8 cellular contexts compared by ENCODE assay signal in genomic region chr3:72847751-72848702, GRCh38. TPM values are rescaled to one million over a fixed set of nuclear protein-coding genes. Genes with fewer than 3 reads are reported as not detected.
DNase-seq lines count a peak whose midpoint lies in the region; ATAC-seq and TF ChIP-seq lines count a peak whose summit lies in the region.

Gene SHQ1, minus strand, starts transcription at chr3:72848445. Its CDS starts 105 bp downstream, at chr3:72848340.

- peak within 1 kb of the TSS; percentile 81 for H3K9ac ChIP-seq in IMR-90 (ENCODE audit: low read depth, low read length)

- peak within 1 kb of the TSS; percentile 63 to 69 for H4K8ac ChIP-seq in IMR-90 (ENCODE audit: low read depth in 2 of 2, low read length in 2 of 2)

- peak within 1 kb of the TSS; percentile 58 for H3K4ac ChIP-seq in IMR-90 (ENCODE audit: low read depth, low read length)

- peak within 1 kb of the TSS; percentile 44 for H2BK5ac ChIP-seq in IMR-90 (ENCODE audit: low read depth, low read length, poor library complexity, severe bottlenecking)

- H3K36me3 ChIP-seq in IMR-90 (ENCODE audit: control insufficient read depth, insufficient read depth, low read length) (no peaks in the 10 kb centered on the region), PC-9 (ENCODE audit: low read depth) (no peaks in the 10 kb centered on the region)

- DNase-seq in DMS153 treated with DMSO at 0.1 percent for 48 hours (lab: John Stamatoyannopoulos, UW; ENCODE audit: unreplicated experiment) (peak; percentile 26), IMR-90 (peak; percentile 93), PC-9 (peak; percentile 80 to 93), activated T-cell treated with anti-CD3 and anti-CD28 coated beads for 48 hours (ENCODE audit: low read depth) (peak; percentile 93), erythroblast (lab: John Stamatoyannopoulos, UW) (peak; percentile 95 to 96), mucosa of gallbladder (ENCODE audit: low spot score) (peak; percentile 96)
- DNase-seq in stimulated activated CD8-positive, alpha-beta memory T cell treated with anti-CD3 and anti-CD28 coated beads, Interleukin-4, amount 100 ng/mL, for 24 hours (ENCODE audit: low read depth): peak; percentile 93

- CTCF ChIA-PET in IMR-90 (lab: Yijun Ruan, JAX) (interaction anchor here (1.1 kb wide), 1 partner anchor 238 kb away, joined by 3 read pairs; no protein-coding TSS in a partner anchor), PC-9 (lab: Charles Lee) (interaction anchor here (0.6 kb wide), 1 partner anchor 459 kb away, joined by 3 read pairs; no protein-coding TSS in a partner anchor)

- no peak within 1 kb of the TSS for H2BK15ac ChIP-seq in IMR-90 (ENCODE audit: low read depth, low read length)

- H3K9me3 ChIP-seq in IMR-90 (ENCODE audit: control insufficient read depth, insufficient read depth, low read length): no peaks in the 10 kb centered on the region
- no peaks in the 10 kb centered on the region for H3K9me3 ChIP-seq in PC-9 (ENCODE audit: insufficient read depth, low read depth)

- peak within 1 kb of the TSS; percentile 73 for H2AK9ac ChIP-seq in IMR-90 (replicated peaks; ENCODE audit: low read depth, low read length, poor library complexity)

- H3K56ac ChIP-seq in IMR-90 (ENCODE audit: extremely low read depth, insufficient read depth, low read length): peak within 1 kb of the TSS; percentile 54

- in situ Hi-C loops in IMR-90 (cut with MboI; ENCODE audit: low sequenced_read_pairs): loop anchor here (5.0 kb wide), 1 partner anchor 224 kb away; no protein-coding TSS in a partner anchor

- TF ChIP-seq POLR2A in IMR-90 (IDR thresholded peaks at IDR 0.05; ENCODE audit: low read depth, low read length) (peak; percentile 31; the same call in 1 of the 2 replicates), erythroblast (IDR thresholded peaks at IDR 0.05; ENCODE audit: low read length) (peak; percentile 72)

- H4K20me1 ChIP-seq in IMR-90 (ENCODE audit: insufficient read depth, low read length): no peaks in the 10 kb centered on the region
- H4K20me1 ChIP-seq in PC-9 (ENCODE audit: insufficient read depth): peaks cover 6% of the 10 kb centered on the region; the same call in 1 of the 2 replicates

- peak; percentile 92 for ATAC-seq in GM21529 (IDR thresholded peaks at IDR 0.05; ENCODE audit: unreplicated experiment)
- peak; percentile 88 for ATAC-seq in IMR-90 (ENCODE audit: low read depth)

- H3K79me2 ChIP-seq in PC-9 (ENCODE audit: low read depth): peaks cover 28% of the 10 kb centered on the region

- no peak within 1 kb of the TSS for H2AK5ac ChIP-seq in IMR-90 (ENCODE audit: low read depth, low read length)

- peak within 1 kb of the TSS; percentile 47 for H3K14ac ChIP-seq in IMR-90 (replicated peaks; ENCODE audit: low read depth, low read length)

- BruUV-seq in IMR-90 (replicated peaks; lab: Mats Ljungman, UMichigan) (no TSS peak), PC-9 (replicated peaks; lab: Mats Ljungman, UMichigan) (TSS peak; percentile 50)

- H3K4me1 ChIP-seq in IMR-90 (ENCODE audit: control insufficient read depth, insufficient read depth, low read length) (no peaks in the 10 kb centered on the region; the same call in 1 of the 2 replicates), PC-9 (replicated peaks; ENCODE audit: insufficient read depth) (peaks cover 20% of the 10 kb centered on the region; the same call in 1 of the 2 replicates)

- H3K79me1 ChIP-seq in IMR-90 (ENCODE audit: low read depth in 1 of 2, low read length in 2 of 2): peaks cover 7 to 20% of the 10 kb centered on the region in 2 experiments; a peak in 2 of 4 replicates

- no peaks in the 10 kb centered on the region for H3K27me3 ChIP-seq in IMR-90 (ENCODE audit: control insufficient read depth, insufficient read depth, low read length)
- H3K27me3 ChIP-seq in PC-9 (ENCODE audit: insufficient read depth, low read depth): no peaks in the 10 kb centered on the region

- H3F3A ChIP-seq in PC-9 (ENCODE audit: insufficient read depth, low read depth): no peaks in the 10 kb centered on the region

- TF ChIP-seq CTCF in IMR-90 (conservative IDR thresholded peaks at IDR 0.05; ENCODE audit: low read depth, low read length) (no peak), PC-9 (conservative IDR thresholded peaks at IDR 0.05) (no peak)

- 0 out of 2 replicates have a peak within 1 kb of the TSS, but pooled peaks have one; percentile 27 for H4K91ac ChIP-seq in IMR-90 (ENCODE audit: insufficient read depth, low read depth, low read length)

- H2BK20ac ChIP-seq in IMR-90 (ENCODE audit: low read depth, low read length): no peak within 1 kb of the TSS

- no peaks in the 10 kb centered on the region for H3K9me1 ChIP-seq in IMR-90 (ENCODE audit: insufficient read depth, low read length)

- dilution Hi-C loops in IMR-90 (cut with HindIII; ENCODE audit: low sequenced_read_pairs, unreplicated experiment): no loop called here

- 1% methylated on average over 49 of the region's 86 CpGs; no CpG with 5 or more reads in 1 of the 2 experiments for WGBS in IMR-90 (ENCODE audit: extremely low coverage in 2 of 2, insufficient read length in 1 of 2), 2 experiments

- peak within 1 kb of the TSS; percentile 18; the same call in 1 of the 2 replicates for H3K18ac ChIP-seq in IMR-90 (ENCODE audit: low read depth, low read length)

- H3K9me2 ChIP-seq in PC-9 (ENCODE audit: insufficient read depth): no peaks in the 10 kb centered on the region

- no peak; the same call in 1 of the 2 replicates for TF ChIP-seq RAD21 in IMR-90 (IDR thresholded peaks at IDR 0.05; ENCODE audit: low read length)

- peak within 1 kb of the TSS; percentile 88 for H3K23ac ChIP-seq in IMR-90 (ENCODE audit: low read depth, low read length)

- peak within 1 kb of the TSS; percentile 90 for H3K4me3 ChIP-seq in IMR-90 (ENCODE audit: insufficient read depth, low read depth, low read length)
- H3K4me3 ChIP-seq in PC-9: peak within 1 kb of the TSS; percentile 81

- H2BK120ac ChIP-seq in IMR-90 (ENCODE audit: low read depth, low read length): no peak within 1 kb of the TSS; the same call in 1 of the 2 replicates

- H3K4me2 ChIP-seq in IMR-90 (ENCODE audit: low read depth, low read length) (peak within 1 kb of the TSS; percentile 98), PC-9 (peak within 1 kb of the TSS; percentile 97)

- intact Hi-C loops in IMR-90 (cut with micrococcal nuclease) (loop anchor here (2.0 to 5.0 kb wide), 4 partner anchors 43 to 224 kb away; no protein-coding TSS in a partner anchor), PC-9 (cut with micrococcal nuclease; ENCODE audit: unreplicated experiment) (loop anchor here (2.0 to 5.0 kb wide), 2 partner anchors 39 to 239 kb away; partner anchors contain the start of gene GXYLT2)

- H4K5ac ChIP-seq in IMR-90 (ENCODE audit: low read depth, low read length): peak within 1 kb of the TSS; percentile 17; the same call in 1 of the 2 replicates

- POLR2A ChIA-PET in IMR-90 (lab: Charles Lee; ENCODE audit: unreplicated experiment) (interaction anchor here (0.5 to 1.3 kb wide), 3 partner anchors 10 to 40 kb away, joined by 4 to 5 read pairs (median 5); partner anchors contain the start of gene GXYLT2), PC-9 (lab: Charles Lee; ENCODE audit: unreplicated experiment) (interaction anchor here (0.6 to 0.7 kb wide), 2 partner anchors 538 to 918 kb away, joined by 3 to 5 read pairs; no protein-coding TSS in a partner anchor)

- H3K27ac ChIP-seq in IMR-90 (ENCODE audit: insufficient read depth, low read length) (peak within 1 kb of the TSS; percentile 65), PC-9 (no peak within 1 kb of the TSS)

- H2AFZ ChIP-seq in IMR-90 (replicated peaks; ENCODE audit: low read length, poor library complexity) (peak within 1 kb of the TSS; percentile 89), PC-9 (peak within 1 kb of the TSS; percentile 95)

TF ChIP-seq in IMR-90, 13 proteins besides CTCF, POLR2A, EP300 and RAD21:
- no peak for TF ChIP-seq SMC3 (IDR thresholded peaks at IDR 0.05; ENCODE audit: low read depth, low read length)
- TF ChIP-seq, protein P1, sequence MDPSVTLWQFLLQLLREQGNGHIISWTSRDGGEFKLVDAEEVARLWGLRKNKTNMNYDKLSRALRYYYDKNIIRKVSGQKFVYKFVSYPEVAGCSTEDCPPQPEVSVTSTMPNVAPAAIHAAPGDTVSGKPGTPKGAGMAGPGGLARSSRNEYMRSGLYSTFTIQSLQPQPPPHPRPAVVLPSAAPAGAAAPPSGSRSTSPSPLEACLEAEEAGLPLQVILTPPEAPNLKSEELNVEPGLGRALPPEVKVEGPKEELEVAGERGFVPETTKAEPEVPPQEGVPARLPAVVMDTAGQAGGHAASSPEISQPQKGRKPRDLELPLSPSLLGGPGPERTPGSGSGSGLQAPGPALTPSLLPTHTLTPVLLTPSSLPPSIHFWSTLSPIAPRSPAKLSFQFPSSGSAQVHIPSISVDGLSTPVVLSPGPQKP (IDR thresholded peaks at IDR 0.05; ENCODE audit: borderline replicate concordance, low read depth, low read length): no peak
- TF ChIP-seq FOS (IDR thresholded peaks at IDR 0.05; ENCODE audit: low read depth, low read length): no peak
- TF ChIP-seq RFX5 (IDR thresholded peaks at IDR 0.05; ENCODE audit: low read depth, low read length): 0 out of 2 replicates have a peak, but pooled peaks have one; percentile 3
- TF ChIP-seq NFE2L2 (IDR thresholded peaks at IDR 0.05; ENCODE audit: low read depth, low read length): no peak
- no peak for TF ChIP-seq MAFK (IDR thresholded peaks at IDR 0.05; ENCODE audit: low read depth, low read length)
- TF ChIP-seq RCOR1 (IDR thresholded peaks at IDR 0.05; ENCODE audit: insufficient replicate concordance, low read length): no peak
- TF ChIP-seq BHLHE40 (IDR thresholded peaks at IDR 0.05; ENCODE audit: low read depth, low read length): no peak
- TF ChIP-seq MXI1 (IDR thresholded peaks at IDR 0.05; ENCODE audit: borderline replicate concordance, low read depth, low read length): peak; percentile 100
- TF ChIP-seq MAZ (IDR thresholded peaks at IDR 0.05; ENCODE audit: borderline replicate concordance, low read depth, low read length): peak; percentile 67; the same call in 1 of the 2 replicates
- 0 out of 2 replicates have a peak, but pooled peaks have one; percentile 9 for TF ChIP-seq CEBPB (IDR thresholded peaks at IDR 0.05; ENCODE audit: low read depth, low read length)
- TF ChIP-seq USF2 (IDR thresholded peaks at IDR 0.05; ENCODE audit: low read depth, low read length): 0 out of 2 replicates have a peak, but pooled peaks have one; percentile 5
- TF ChIP-seq CHD1 (IDR thresholded peaks at IDR 0.05; ENCODE audit: low read depth, low read length): no peak
TF ChIP-seq in IMR-90: peak in this region for 5.

RNA-seq across cellular contexts. Expression of gene SHQ1, which starts in this region (rescaled TPM):
- total RNA-seq in IMR-90 (2012; rRNA removed) (19.4 and 28.6 TPM in 2 replicates), PC-9 (2021) (24.4 and 24.8 TPM in 2 replicates), mucosa of gallbladder (18.8 TPM)
- polyA plus RNA-seq in IMR-90 (2012; rRNA removed): 8.1 and 10.4 TPM in 2 replicates
- 3.2 and 4.4 TPM in 2 replicates for polyA plus RNA-seq in IMR-90 (2012; cell fraction: cytosol; rRNA removed)
- 1.8 and 9.9 TPM in 2 replicates for polyA plus RNA-seq in IMR-90 (2012; cell fraction: nucleus; rRNA removed; ENCODE audit: low replicate concordance)

Comparison
In these comparisons a context has a peak if more than half of its experiments do, and no peak if none do; other contexts are left out.
1. DNase-seq: peak in every context shown above with its lines; median percentile 96 in mucosa of gallbladder; 96 in erythroblast; 93 in IMR-90; 93 in activated T-cell treated with anti-CD3 and anti-CD28 coated beads for 48 hours; 93 in stimulated activated CD8-positive, alpha-beta memory T cell treated with anti-CD3 and anti-CD28 coated beads, Interleukin-4, amount 100 ng/mL, for 24 hours; 86 in PC-9; 26 in DMS153 treated with DMSO at 0.1 percent for 48 hours.